32 cellular contexts compared by ENCODE assay signal in the genomic region with DNA sequence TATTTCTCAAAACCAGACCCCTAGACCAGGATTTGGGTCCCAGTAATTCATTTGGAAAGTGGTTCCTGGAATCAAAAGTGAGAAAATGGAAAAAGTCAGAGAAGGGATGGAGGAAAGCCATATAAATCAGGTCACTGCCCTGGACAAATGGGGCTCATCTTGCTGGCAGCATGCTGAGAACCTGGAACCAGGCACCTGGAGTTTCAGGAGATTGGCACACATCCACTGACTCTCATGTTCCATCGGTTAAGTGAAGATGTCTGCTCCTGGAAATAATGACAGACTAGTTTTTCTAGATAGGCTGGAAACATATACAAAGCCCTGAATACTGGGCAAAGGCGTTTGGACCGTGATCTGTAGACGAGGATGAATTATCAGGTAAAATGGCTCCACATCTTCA.
"Had no signal": no experiment of that assay in that cellular context is flagged by ENCODE, and none has a peak within 500 bp of the region (broad histone marks: within the 10 kb centered on the region; RNA-seq: fewer than 3 reads in every experiment).

No MANE protein-coding gene starts in this region.

- H3K9me3 Mint-ChIP-seq: activated CD4-positive, alpha-beta memory T cell treated with anti-CD3 and anti-CD28 coated beads for 36 hours; activated CD4-positive, alpha-beta T cell treated with anti-CD3 and anti-CD28 coated beads, Interleukin-2, amount 10 ng/mL, durations not matched to agents 24 days and 14 days; activated T-cell treated with anti-CD3 and anti-CD28 coated beads, Interleukin-2, amount 50 U/mL, for 4 hours; activated T-helper 17 cell treated with anti-CD3 and anti-CD28 coated beads, Interleukin-2, amount 50 U/mL, for 72 hours; central memory CD8-positive, alpha-beta T cell; effector memory CD8-positive, alpha-beta T cell had no signal

- ATAC-seq: activated CD4-positive, alpha-beta T cell treated with anti-CD3 and anti-CD28 coated beads for 36 hours; activated CD8-positive, alpha-beta memory T cell treated with anti-CD3 and anti-CD28 coated beads, Interleukin-2, amount 10 ng/mL, durations not matched to agents 7 days and 5 days; activated CD8-positive, alpha-beta T cell treated with anti-CD3 and anti-CD28 coated beads, Interleukin-2, amount 10 ng/mL, durations not matched to agents 7 days and 5 days; activated T-cell treated with anti-CD3 and anti-CD28 coated beads, Interleukin-2, amount 50 U/mL, for 4 hours; activated T-helper 17 cell treated with anti-CD3 and anti-CD28 coated beads, Interleukin-2, amount 50 U/mL, for 72 hours; effector memory CD8-positive, alpha-beta T cell; foreskin keratinocyte; gastrocnemius medialis; heart left ventricle had no signal

- DNase-seq: activated CD4-positive, alpha-beta memory T cell treated with anti-CD3 and anti-CD28 coated beads for 36 hours; activated CD4-positive, alpha-beta T cell treated with anti-CD3 and anti-CD28 coated beads for 36 hours; activated CD4-positive, alpha-beta T cell treated with anti-CD3 and anti-CD28 coated beads, Interleukin-2, amount 10 ng/mL, durations not matched to agents 24 days and 14 days; activated CD4-positive, CD25-positive, alpha-beta regulatory T cell; activated CD4-positive, CD25-positive, alpha-beta regulatory T cell treated with anti-CD3 and anti-CD28 coated beads, Interleukin-2, amount 50 U/mL, for 72 hours; activated CD8-positive, alpha-beta memory T cell treated with anti-CD3 and anti-CD28 coated beads, Interleukin-2, amount 10 ng/mL, durations not matched to agents 7 days and 5 days; activated CD8-positive, alpha-beta memory T cell treated with anti-CD3 and anti-CD28 coated beads, Interleukin-2, amount 50 U/mL, for 48 hours; activated CD8-positive, alpha-beta T cell treated with anti-CD3 and anti-CD28 coated beads, Interleukin-2, amount 10 ng/mL, durations not matched to agents 7 days and 5 days; activated effector memory CD4-positive, alpha-beta T cell treated with Interleukin-2 at 50 U/mL for 16 hours; activated gamma-delta T cell treated with Interleukin-2 at 50 U/mL for 16 hours; activated naive CD4-positive, alpha-beta T cell treated with anti-CD3 and anti-CD28 coated beads, Interleukin-2, amount 50 U/mL, for 16 hours; activated naive CD4-positive, alpha-beta T cell treated with Interleukin-2 at 50 U/mL for 16 hours; activated T-cell treated with anti-CD3 and anti-CD28 coated beads for 4 hours; activated T-cell treated with anti-CD3 and anti-CD28 coated beads, Interleukin-2, amount 50 U/mL, for 4 hours; amniotic stem cell; brain microvascular endothelial cell; cortex of kidney; dermis blood vessel endothelial cell; effector CD4-positive, alpha-beta T cell; effector memory CD8-positive, alpha-beta T cell; erythroblast; foreskin keratinocyte; gastrocnemius medialis; glutamatergic neuron; heart left ventricle; T-helper 2 cell had no signal

- H3K27ac ChIP-seq: brain microvascular endothelial cell, esophagus muscularis mucosa, foreskin keratinocyte, gastrocnemius medialis, heart left ventricle had no signal

- FAIRE-seq: astrocyte, colon had no signal

- H3K27ac Mint-ChIP-seq: activated CD4-positive, alpha-beta memory T cell treated with anti-CD3 and anti-CD28 coated beads for 36 hours; activated CD4-positive, alpha-beta T cell treated with anti-CD3 and anti-CD28 coated beads for 36 hours; activated CD4-positive, alpha-beta T cell treated with anti-CD3 and anti-CD28 coated beads, Interleukin-2, amount 10 ng/mL, durations not matched to agents 24 days and 14 days; activated CD8-positive, alpha-beta memory T cell treated with anti-CD3 and anti-CD28 coated beads, Interleukin-2, amount 10 ng/mL, durations not matched to agents 7 days and 5 days; activated CD8-positive, alpha-beta T cell treated with anti-CD3 and anti-CD28 coated beads, Interleukin-2, amount 10 ng/mL, durations not matched to agents 7 days and 5 days; activated naive CD8-positive, alpha-beta T cell; activated T-helper 17 cell treated with anti-CD3 and anti-CD28 coated beads, Interleukin-2, amount 50 U/mL, for 72 hours; effector memory CD8-positive, alpha-beta T cell had no signal

- H3K27me3 Mint-ChIP-seq: activated CD4-positive, alpha-beta memory T cell treated with anti-CD3 and anti-CD28 coated beads for 36 hours; activated CD4-positive, alpha-beta T cell treated with anti-CD3 and anti-CD28 coated beads for 36 hours; activated CD4-positive, alpha-beta T cell treated with anti-CD3 and anti-CD28 coated beads, Interleukin-2, amount 10 ng/mL, durations not matched to agents 24 days and 14 days; activated CD8-positive, alpha-beta memory T cell treated with anti-CD3 and anti-CD28 coated beads, Interleukin-2, amount 10 ng/mL, durations not matched to agents 7 days and 5 days; activated naive CD8-positive, alpha-beta T cell; central memory CD8-positive, alpha-beta T cell; effector memory CD8-positive, alpha-beta T cell had no signal

- H3K4me1 Mint-ChIP-seq: activated CD4-positive, alpha-beta T cell treated with anti-CD3 and anti-CD28 coated beads for 36 hours; activated CD4-positive, alpha-beta T cell treated with anti-CD3 and anti-CD28 coated beads, Interleukin-2, amount 10 ng/mL, durations not matched to agents 24 days and 14 days; activated CD8-positive, alpha-beta memory T cell treated with anti-CD3 and anti-CD28 coated beads, Interleukin-2, amount 10 ng/mL, durations not matched to agents 7 days and 5 days; activated T-helper 17 cell treated with anti-CD3 and anti-CD28 coated beads, Interleukin-2, amount 50 U/mL, for 72 hours; central memory CD8-positive, alpha-beta T cell had no signal

- H3K36me3 Mint-ChIP-seq: activated CD4-positive, alpha-beta memory T cell treated with anti-CD3 and anti-CD28 coated beads for 36 hours; activated CD8-positive, alpha-beta memory T cell treated with anti-CD3 and anti-CD28 coated beads, Interleukin-2, amount 10 ng/mL, durations not matched to agents 7 days and 5 days; activated naive CD8-positive, alpha-beta T cell had no signal

- H3K4me3 ChIP-seq: esophagus muscularis mucosa, gastrocnemius medialis, heart left ventricle had no signal

- H3K27me3 ChIP-seq: brain microvascular endothelial cell, esophagus muscularis mucosa, foreskin keratinocyte, gastrocnemius medialis, heart left ventricle had no signal

- H3K4me1 ChIP-seq: esophagus muscularis mucosa, foreskin keratinocyte, gastrocnemius medialis had no signal

- H3K36me3 ChIP-seq: brain microvascular endothelial cell, esophagus muscularis mucosa, gastrocnemius medialis, heart left ventricle had no signal

- H3K9me3 ChIP-seq: esophagus muscularis mucosa, gastrocnemius medialis, heart left ventricle had no signal

- H3K4me3 Mint-ChIP-seq: activated CD4-positive, alpha-beta memory T cell treated with anti-CD3 and anti-CD28 coated beads for 36 hours; activated CD4-positive, alpha-beta T cell treated with anti-CD3 and anti-CD28 coated beads for 36 hours; activated CD4-positive, alpha-beta T cell treated with anti-CD3 and anti-CD28 coated beads, Interleukin-2, amount 10 ng/mL, durations not matched to agents 24 days and 14 days; activated CD8-positive, alpha-beta memory T cell treated with anti-CD3 and anti-CD28 coated beads, Interleukin-2, amount 10 ng/mL, durations not matched to agents 7 days and 5 days; activated CD8-positive, alpha-beta T cell treated with anti-CD3 and anti-CD28 coated beads, Interleukin-2, amount 10 ng/mL, durations not matched to agents 7 days and 5 days; activated naive CD8-positive, alpha-beta T cell; activated T-cell treated with anti-CD3 and anti-CD28 coated beads, Interleukin-2, amount 50 U/mL, for 4 hours; activated T-helper 17 cell treated with anti-CD3 and anti-CD28 coated beads, Interleukin-2, amount 50 U/mL, for 72 hours; central memory CD8-positive, alpha-beta T cell; effector memory CD8-positive, alpha-beta T cell had no signal
